ENCODE assay signal across 11 cellular contexts in genomic region chr9:128077847-128078503, GRCh38. TPM values are rescaled to one million over a fixed set of nuclear protein-coding genes. Genes with fewer than 3 reads are reported as not detected.
DNase-seq lines count a peak whose midpoint lies in the region; ATAC-seq, FAIRE-seq and TF ChIP-seq lines count a peak whose summit lies in the region.
"Had no signal": no experiment of that assay in that cellular context is flagged by ENCODE, and none has a peak within 500 bp of the region (broad histone marks: within the 10 kb centered on the region; RNA-seq: fewer than 3 reads in every experiment).

No MANE protein-coding gene starts in this region.

- H3K9me3 ChIP-seq in cardiac muscle cell (ENCODE audit: low read depth) (no peaks in the 10 kb centered on the region), mucosa of descending colon (no peaks in the 10 kb centered on the region), uterus (no peaks in the 10 kb centered on the region)

- DNase-seq in cardiac muscle cell (ENCODE audit: low read depth in 1 of 2, low spot score in 1 of 2): no peak
- no peak for DNase-seq in cardiac septum (ENCODE audit: low spot score)
- DNase-seq in activated T-helper 1 cell treated with anti-CD3 and anti-CD28 coated beads, Interleukin-12 subunit alpha, Interleukin-12 subunit beta, Interleukin-2, Interleukin-4 antibody, amounts not matched to agents 30 ng/mL and 10 ng/mL and 1 ng/mL, durations not matched to agents 14 hours and 24 hours and 36 hours (ENCODE audit: low spot score): no peak
- peak in 1 of 3 donors; percentile 31 for DNase-seq in mucosa of descending colon
- DNase-seq in uterus: no peak
- DNase-seq in effector CD8-positive, alpha-beta T cell (lab: John Stamatoyannopoulos, UW): no peak
- DNase-seq in GM19239 (ENCODE audit: insufficient read length, low spot score): no peak
- DNase-seq in COR-L47 (lab: John Stamatoyannopoulos, UW): no peak
- DNase-seq: activated CD4-positive, CD25-positive, alpha-beta regulatory T cell; GM23248; NCI-H446 had no signal

- TF ChIP-seq POLR2A in uterus (IDR thresholded peaks at IDR 0.05): no peak

- TF ChIP-seq CTCF in cardiac muscle cell (IDR thresholded peaks at IDR 0.05; ENCODE audit: low read depth, low read length): no peak
- TF ChIP-seq CTCF in mucosa of descending colon (IDR thresholded peaks at IDR 0.05): no peak
- no peak for TF ChIP-seq CTCF in uterus (IDR thresholded peaks at IDR 0.05)

- peak; percentile 49 for ATAC-seq in mucosa of descending colon

- H3K36me3 Mint-ChIP-seq in activated T-helper 1 cell treated with anti-CD3 and anti-CD28 coated beads, Interleukin-12 subunit alpha, Interleukin-12 subunit beta, Interleukin-2, Interleukin-4 antibody, amounts not matched to agents 30 ng/mL and 10 ng/mL and 1 ng/mL, durations not matched to agents 14 hours and 24 hours and 36 hours (ENCODE audit: low read depth): peaks cover 10% of the 10 kb centered on the region

- no peak overlapping the region for H3K4me3 Mint-ChIP-seq in activated T-helper 1 cell treated with anti-CD3 and anti-CD28 coated beads, Interleukin-12 subunit alpha, Interleukin-12 subunit beta, Interleukin-2, Interleukin-4 antibody, amounts not matched to agents 30 ng/mL and 10 ng/mL and 1 ng/mL, durations not matched to agents 14 hours and 24 hours and 36 hours

- H3K27ac Mint-ChIP-seq in activated T-helper 1 cell treated with anti-CD3 and anti-CD28 coated beads, Interleukin-12 subunit alpha, Interleukin-12 subunit beta, Interleukin-2, Interleukin-4 antibody, amounts not matched to agents 30 ng/mL and 10 ng/mL and 1 ng/mL, durations not matched to agents 14 hours and 24 hours and 36 hours: peak overlapping the region; percentile 54

- H3K4me1 ChIP-seq in cardiac muscle cell (ENCODE audit: low read depth) (peaks cover 36% of the 10 kb centered on the region), mucosa of descending colon (ENCODE audit: low read depth) (peaks cover 65% of the 10 kb centered on the region), uterus (peaks cover 10 to 24% of the 10 kb centered on the region in 2 donors)

- intact Hi-C loops in cardiac septum (cut with DNase I): no loop called here
- intact Hi-C loops in activated T-helper 1 cell treated with anti-CD3 and anti-CD28 coated beads, Interleukin-12 subunit alpha, Interleukin-12 subunit beta, Interleukin-2, Interleukin-4 antibody, amounts not matched to agents 30 ng/mL and 10 ng/mL and 1 ng/mL, durations not matched to agents 14 hours and 24 hours and 36 hours (cut with micrococcal nuclease): loop anchor here (2.0 kb wide), 1 partner anchor 17 kb away; no protein-coding TSS in a partner anchor
- intact Hi-C loops in mucosa of descending colon (cut with DNase I, micrococcal nuclease): no loop called here
- intact Hi-C loops in uterus (cut with DNase I; ENCODE audit: low total_unique reads): no loop called here

- H3K4me3 ChIP-seq in cardiac muscle cell (no peak overlapping the region), mucosa of descending colon (no peak overlapping the region), uterus (no peak overlapping the region)
- H3K4me3 ChIP-seq: GM23248 had no signal

- no peaks in the 10 kb centered on the region for H3K9me3 Mint-ChIP-seq in activated T-helper 1 cell treated with anti-CD3 and anti-CD28 coated beads, Interleukin-12 subunit alpha, Interleukin-12 subunit beta, Interleukin-2, Interleukin-4 antibody, amounts not matched to agents 30 ng/mL and 10 ng/mL and 1 ng/mL, durations not matched to agents 14 hours and 24 hours and 36 hours

- no peak for FAIRE-seq in GM19239 (lab: Jason Lieb, UNC)

- no peaks in the 10 kb centered on the region for H3K27me3 ChIP-seq in cardiac muscle cell
- H3K27me3 ChIP-seq in uterus: no peaks in the 10 kb centered on the region

- H3K36me3 ChIP-seq in cardiac muscle cell (no peaks in the 10 kb centered on the region), mucosa of descending colon (ENCODE audit: low read depth) (no peaks in the 10 kb centered on the region), uterus (no peaks in the 10 kb centered on the region)

- H3K4me1 Mint-ChIP-seq in activated T-helper 1 cell treated with anti-CD3 and anti-CD28 coated beads, Interleukin-12 subunit alpha, Interleukin-12 subunit beta, Interleukin-2, Interleukin-4 antibody, amounts not matched to agents 30 ng/mL and 10 ng/mL and 1 ng/mL, durations not matched to agents 14 hours and 24 hours and 36 hours (ENCODE audit: low read depth): peaks cover 46% of the 10 kb centered on the region

- peak overlapping the region; percentile 68 for H3K27ac ChIP-seq in cardiac muscle cell
- peak overlapping the region; percentile 98 to 99 for H3K27ac ChIP-seq in uterus
- H3K27ac ChIP-seq: GM23248 had no signal

- no peaks in the 10 kb centered on the region for H3K27me3 Mint-ChIP-seq in activated T-helper 1 cell treated with anti-CD3 and anti-CD28 coated beads, Interleukin-12 subunit alpha, Interleukin-12 subunit beta, Interleukin-2, Interleukin-4 antibody, amounts not matched to agents 30 ng/mL and 10 ng/mL and 1 ng/mL, durations not matched to agents 14 hours and 24 hours and 36 hours (ENCODE audit: insufficient read depth)

RNA-seq across cellular contexts. Expression of gene SLC25A25, which starts 9.9 kb away (rescaled TPM):
- total RNA-seq in cardiac muscle cell (13.0 and 15.8 TPM in 2 replicates), cardiac septum (5.6 TPM), mucosa of descending colon (10 to 100 TPM; 19.1 to 27.3 (median 21.3) TPM), uterus (10 to 100 TPM; 14.3 to 49.7 (median 49.0) TPM)
- 9.1 and 9.8 TPM in 2 replicates for polyA plus RNA-seq in cardiac muscle cell
- total RNA-seq in activated T-helper 1 cell treated with anti-CD3 and anti-CD28 coated beads, Interleukin-12 subunit alpha, Interleukin-12 subunit beta, Interleukin-2, Interleukin-4 antibody, amounts not matched to agents 30 ng/mL and 10 ng/mL and 1 ng/mL, durations not matched to agents 14 hours and 24 hours and 36 hours: 13.4 and 13.5 TPM in 2 replicates

RNA-seq across cellular contexts. Expression of gene NAIF1, which starts 10.9 kb away (rescaled TPM):
- 9.4 and 15.2 TPM in 2 replicates for total RNA-seq in cardiac muscle cell
- 6.9 and 10.9 TPM in 2 replicates for polyA plus RNA-seq in cardiac muscle cell
- 6.2 TPM for total RNA-seq in cardiac septum
- total RNA-seq in activated T-helper 1 cell treated with anti-CD3 and anti-CD28 coated beads, Interleukin-12 subunit alpha, Interleukin-12 subunit beta, Interleukin-2, Interleukin-4 antibody, amounts not matched to agents 30 ng/mL and 10 ng/mL and 1 ng/mL, durations not matched to agents 14 hours and 24 hours and 36 hours: 11.5 and 12.2 TPM in 2 replicates
- total RNA-seq in mucosa of descending colon: 10 to 100 TPM; 10.4 to 12.6 (median 11.9) TPM
- total RNA-seq in uterus: 10 to 100 TPM in 2 of 4 donors, 1 to 10 TPM in 2; 3.8 to 27.4 (median 10.6) TPM

RNA-seq across cellular contexts. Expression of gene PTGES2, which starts 49.6 kb away (rescaled TPM):
- total RNA-seq in cardiac muscle cell (132 and 141 TPM in 2 replicates), cardiac septum (136 TPM), mucosa of descending colon (10 to 100 TPM; 65.3 to 99.7 (median 90.6) TPM), uterus (100 to 1,000 TPM in 1 of 4 donors, 10 to 100 TPM in 3; 21.5 to 173 (median 64.2) TPM)
- 206 and 240 TPM in 2 replicates for polyA plus RNA-seq in cardiac muscle cell
- total RNA-seq in activated T-helper 1 cell treated with anti-CD3 and anti-CD28 coated beads, Interleukin-12 subunit alpha, Interleukin-12 subunit beta, Interleukin-2, Interleukin-4 antibody, amounts not matched to agents 30 ng/mL and 10 ng/mL and 1 ng/mL, durations not matched to agents 14 hours and 24 hours and 36 hours: 87.7 and 89.2 TPM in 2 replicates
